ENCODE assay signal across 8 cellular contexts in genomic region chr6:35602133-35602946, GRCh38.
DNase-seq lines count a peak whose midpoint lies in the region; ATAC-seq, FAIRE-seq and TF ChIP-seq lines count a peak whose summit lies in the region.

No MANE protein-coding gene starts in this region.

- H3K9me3 Mint-ChIP-seq in activated T-cell treated with anti-CD3 and anti-CD28 coated beads, Interleukin-2, amount 50 U/mL, for 4 hours, result no peaks in the 10 kb centered on the region

- H3K4me1 ChIP-seq in ascending aorta (peaks cover 24 to 71% of the 10 kb centered on the region in 2 donors), kidney (ENCODE audit: control insufficient read depth in 1 of 2, insufficient read depth in 1 of 2, low read depth in 1 of 2, low read length in 2 of 2) (peaks cover 21 to 22% of the 10 kb centered on the region in 2 donors), suprapubic skin (peaks cover 97% of the 10 kb centered on the region)

- peak in 1 of 2 donors; percentile 25 for TF ChIP-seq POLR2A in suprapubic skin (IDR thresholded peaks at IDR 0.05)

- peak overlapping the region; percentile 95 to 97 for H3K27ac ChIP-seq in ascending aorta
- H3K27ac ChIP-seq in kidney (ENCODE audit: low read depth in 2 of 2, low read length in 2 of 2), result peak overlapping the region; percentile 58 to 72
- peak overlapping the region; percentile 99 for H3K27ac ChIP-seq in suprapubic skin

- H3K36me3 Mint-ChIP-seq in activated T-cell treated with anti-CD3 and anti-CD28 coated beads, Interleukin-2, amount 50 U/mL, for 4 hours (ENCODE audit: insufficient read depth), result peaks cover 3% of the 10 kb centered on the region

- 23% methylated on average over 6 of the region's 6 CpGs for WGBS in suprapubic skin

- peak overlapping the region; percentile 74 for H3K4me3 Mint-ChIP-seq in activated T-cell treated with anti-CD3 and anti-CD28 coated beads, Interleukin-2, amount 50 U/mL, for 4 hours

- H3K36me3 ChIP-seq in ascending aorta, result peaks cover 3 to 8% of the 10 kb centered on the region in 2 donors
- peaks cover 0 to under 1% of the 10 kb centered on the region in 2 donors for H3K36me3 ChIP-seq in kidney (ENCODE audit: control insufficient read depth in 1 of 2, insufficient read depth in 2 of 2, low read length in 2 of 2)
- peaks cover 3% of the 10 kb centered on the region for H3K36me3 ChIP-seq in suprapubic skin

- H3K4me3 ChIP-seq in ascending aorta (peak overlapping the region; percentile 4 to 41), kidney (ENCODE audit: low read length in 2 of 2) (peak overlapping the region; percentile 36 to 38), suprapubic skin (peak overlapping the region; percentile 17)

- DNase-seq in activated T-cell treated with anti-CD3 and anti-CD28 coated beads, Interleukin-2, amount 50 U/mL, for 4 hours, result no peak
- DNase-seq in activated T-cell treated with anti-CD3 and anti-CD28 coated beads for 4 hours, result no peak
- DNase-seq in ascending aorta (ENCODE audit: low spot score in 2 of 2), result no peak
- DNase-seq in kidney, result no peak
- DNase-seq in suprapubic skin (ENCODE audit: low spot score in 2 of 2), result no peak
- no peak for DNase-seq in DMS153 (lab: John Stamatoyannopoulos, UW)

- TF ChIP-seq EP300 in suprapubic skin (IDR thresholded peaks at IDR 0.05), result no peak

- intact Hi-C loops in ascending aorta (cut with DNase I) (loop anchor here (1.0 to 5.0 kb wide), 3 partner anchors 18 to 125 kb away; partner anchors contain the start of gene FKBP5), kidney (cut with DNase I) (no loop called here)

- FAIRE-seq in kidney (lab: Jason Lieb, UNC), result no peak

- no peaks in the 10 kb centered on the region for H3K27me3 ChIP-seq in ascending aorta
- no peaks in the 10 kb centered on the region for H3K27me3 ChIP-seq in suprapubic skin

- no peak for TF ChIP-seq CTCF in ascending aorta (IDR thresholded peaks at IDR 0.05)
- no peak for TF ChIP-seq CTCF in kidney (IDR thresholded peaks at IDR 0.05; ENCODE audit: borderline replicate concordance, extremely low read depth, insufficient read depth)
- TF ChIP-seq CTCF in suprapubic skin (IDR thresholded peaks at IDR 0.05), result no peak

- H3K27me3 Mint-ChIP-seq in activated T-cell treated with anti-CD3 and anti-CD28 coated beads, Interleukin-2, amount 50 U/mL, for 4 hours (ENCODE audit: low read depth), result no peaks in the 10 kb centered on the region

- H3K9ac ChIP-seq in kidney (ENCODE audit: low read length in 2 of 2), result no peak overlapping the region

- no peak for ATAC-seq in activated T-cell treated with anti-CD3 and anti-CD28 coated beads, Interleukin-2, amount 50 U/mL, for 4 hours
- ATAC-seq in HG03439 (IDR thresholded peaks at IDR 0.05; ENCODE audit: unreplicated experiment), result no peak
- ATAC-seq in HG03135 (IDR thresholded peaks at IDR 0.05; ENCODE audit: unreplicated experiment), result no peak

- H3K9me3 ChIP-seq in ascending aorta (no peaks in the 10 kb centered on the region), kidney (ENCODE audit: control insufficient read depth in 1 of 2, low read length in 2 of 2) (no peaks in the 10 kb centered on the region), suprapubic skin (no peaks in the 10 kb centered on the region)

- peaks cover 75% of the 10 kb centered on the region for H3K4me1 Mint-ChIP-seq in activated T-cell treated with anti-CD3 and anti-CD28 coated beads, Interleukin-2, amount 50 U/mL, for 4 hours (ENCODE audit: low read depth)
